16 cellular contexts compared by ENCODE assay signal in genomic region chr1:206735553-206736031, GRCh38. TPM values are rescaled to one million over a fixed set of nuclear protein-coding genes. Genes with fewer than 3 reads are reported as not detected.
DNase-seq lines count a peak whose midpoint lies in the region; ATAC-seq and TF ChIP-seq lines count a peak whose summit lies in the region.
"Had no signal": no experiment of that assay in that cellular context is flagged by ENCODE, and none has a peak within 500 bp of the region (broad histone marks: within the 10 kb centered on the region; RNA-seq: fewer than 3 reads in every experiment).

No MANE protein-coding gene starts in this region.

- DNase-seq in SK-N-SH (no peak), OCI-M1 (lab: John Stamatoyannopoulos, UW) (peak; percentile 83), ecto neural progenitor cell (ENCODE audit: low spot score) (peak; percentile 22), osteoblast (ENCODE audit: insufficient read length, low spot score, missing footprints) (peak; percentile 95), type B pancreatic cell (ENCODE audit: extremely low spot score, unreplicated experiment) (no peak), uterus (no peak)
- DNase-seq: HFFc6, NCI-H1436 treated with DMSO at 0.1 percent for 48 hours, NCI-H524 treated with DMSO at 0.1 percent for 48 hours had no signal

- H3K79me2 ChIP-seq in SK-N-SH (ENCODE audit: insufficient read depth) (no peaks in the 10 kb centered on the region), osteoblast (ENCODE audit: insufficient read depth, low read length) (peaks cover 2% of the 10 kb centered on the region)

- POLR2A ChIA-PET in SK-N-SH (lab: Yijun Ruan, JAX) = no interaction called here

- H3K4me1 ChIP-seq in SK-N-SH (ENCODE audit: control insufficient read depth in 1 of 2, insufficient read depth in 2 of 2, low read depth in 1 of 2, low read length in 1 of 2) (peaks cover 0 to 2% of the 10 kb centered on the region in 2 experiments; a peak in 1 of 4 replicates), osteoblast (ENCODE audit: insufficient read depth, low read length) (peaks cover 14% of the 10 kb centered on the region), uterus (no peaks in the 10 kb centered on the region)

- ATAC-seq in SK-N-SH treated with all-trans-retinoic acid at 6 μM for 48 hours = no peak
- no peak for ATAC-seq in GM21786 (IDR thresholded peaks at IDR 0.05; ENCODE audit: unreplicated experiment)
- ATAC-seq: esophagus mucosa had no signal

- H3K27ac ChIP-seq in SK-N-SH (ENCODE audit: low read depth in 2 of 2, low read length in 1 of 2) (no peak overlapping the region), osteoblast (ENCODE audit: low read depth, low read length) (peak overlapping the region; percentile 17), uterus (no peak overlapping the region)
- H3K27ac ChIP-seq: 22Rv1 had no signal

- TF ChIP-seq CTCF in SK-N-SH (IDR thresholded peaks at IDR 0.05) (no peak), osteoblast (IDR thresholded peaks at IDR 0.05; ENCODE audit: extremely low read depth, low read depth, low read length) (no peak), type B pancreatic cell (conservative IDR thresholded peaks at IDR 0.05) (no peak), uterus (IDR thresholded peaks at IDR 0.05) (no peak)

- TF ChIP-seq POLR2A in uterus (IDR thresholded peaks at IDR 0.05) = no peak

- CTCF ChIA-PET in SK-N-SH (lab: Yijun Ruan, JAX) = interaction anchor here (0.7 to 16.7 kb wide), 31 partner anchors 9 to 293 kb away, joined by 3 to 380 read pairs (median 5); partner anchors contain the start of genes IL10, IL20 and IL24

- H3K36me3 Mint-ChIP-seq in type B pancreatic cell = peaks cover 7% of the 10 kb centered on the region

- no peak overlapping the region for H3K9ac ChIP-seq in SK-N-SH

- H2AFZ ChIP-seq in SK-N-SH (ENCODE audit: low read depth) (no peak overlapping the region), osteoblast (ENCODE audit: low read length) (no peak overlapping the region)

- intact Hi-C loops in uterus (cut with DNase I; ENCODE audit: low total_unique reads) = loop anchor here (5.0 kb wide), 1 partner anchor 177 kb away; no protein-coding TSS in a partner anchor

- H3K27me3 ChIP-seq in SK-N-SH (ENCODE audit: insufficient read depth) = no peaks in the 10 kb centered on the region
- H3K27me3 ChIP-seq in osteoblast (ENCODE audit: insufficient read depth, low read length) = no peaks in the 10 kb centered on the region
- no peaks in the 10 kb centered on the region for H3K27me3 ChIP-seq in uterus

- H3K9me2 ChIP-seq in SK-N-SH = no peaks in the 10 kb centered on the region

- peaks cover 14% of the 10 kb centered on the region for H3K4me1 Mint-ChIP-seq in type B pancreatic cell (ENCODE audit: unreplicated experiment)

- H3K36me3 ChIP-seq in SK-N-SH (replicated peaks in 1 of 2; ENCODE audit: control insufficient read depth in 1 of 2, insufficient read depth in 2 of 2, low read length in 1 of 2) (peaks cover 11 to 35% of the 10 kb centered on the region in 2 experiments), osteoblast (ENCODE audit: insufficient read depth, low read length) (peaks cover 49% of the 10 kb centered on the region), uterus (no peaks in the 10 kb centered on the region)

- H3F3A ChIP-seq in SK-N-SH (replicated peaks; ENCODE audit: insufficient read depth) = no peaks in the 10 kb centered on the region

- no peaks in the 10 kb centered on the region for H3K9me3 Mint-ChIP-seq in type B pancreatic cell
- H3K9me3 Mint-ChIP-seq: HFFc6 had no signal

- no peak overlapping the region for H3K4me3 Mint-ChIP-seq in type B pancreatic cell
- H3K4me3 Mint-ChIP-seq: HFFc6 had no signal

- H3K4me2 ChIP-seq in SK-N-SH (no peak overlapping the region), osteoblast (ENCODE audit: insufficient read depth, low read length) (no peak overlapping the region)

- WGBS in SK-N-SH (ENCODE audit: low lambda C conversion rate) = 95% methylated on average over 5 of the region's 5 CpGs

- TF ChIP-seq RAD21 in SK-N-SH (IDR thresholded peaks at IDR 0.05; ENCODE audit: low read length) = no peak

- no peak overlapping the region for H3K4me3 ChIP-seq in SK-N-SH (ENCODE audit: low read depth in 2 of 2, low read length in 1 of 2)
- H3K4me3 ChIP-seq in osteoblast (ENCODE audit: insufficient read depth, low read length) = no peak overlapping the region
- H3K4me3 ChIP-seq in uterus = no peak overlapping the region

- H3K9me3 ChIP-seq in SK-N-SH (no peaks in the 10 kb centered on the region), osteoblast (ENCODE audit: low read depth, low read length) (no peaks in the 10 kb centered on the region), uterus (no peaks in the 10 kb centered on the region)

- H3K27ac Mint-ChIP-seq in type B pancreatic cell = no peak overlapping the region

- H3K27me3 Mint-ChIP-seq in type B pancreatic cell = no peaks in the 10 kb centered on the region

- no peak for TF ChIP-seq EP300 in SK-N-SH (IDR thresholded peaks at IDR 0.05; ENCODE audit: borderline replicate concordance in 1 of 2, low read depth in 1 of 2, low read length in 1 of 2)

- peaks cover 5% of the 10 kb centered on the region; the same call in 1 of the 2 replicates for H4K20me1 ChIP-seq in SK-N-SH (ENCODE audit: insufficient read depth)
- H4K20me1 ChIP-seq in osteoblast (ENCODE audit: insufficient read depth, low read length) = peaks cover 50% of the 10 kb centered on the region

TF ChIP-seq in SK-N-SH, 30 proteins besides CTCF, POLR2A, EP300 and RAD21:
- TF ChIP-seq SIN3A (IDR thresholded peaks at IDR 0.05; ENCODE audit: borderline replicate concordance, low read depth, low read length) (no peak), NFIC (IDR thresholded peaks at IDR 0.05; ENCODE audit: borderline replicate concordance) (peak; percentile 48; the same call in 1 of the 2 replicates)

TF ChIP-seq in SK-N-SH treated with all-trans-retinoic acid at 6 μM for 48 hours, 23 proteins besides CTCF, POLR2A, EP300 and RAD21 (continues in another document):
- TF ChIP-seq, protein P1, sequence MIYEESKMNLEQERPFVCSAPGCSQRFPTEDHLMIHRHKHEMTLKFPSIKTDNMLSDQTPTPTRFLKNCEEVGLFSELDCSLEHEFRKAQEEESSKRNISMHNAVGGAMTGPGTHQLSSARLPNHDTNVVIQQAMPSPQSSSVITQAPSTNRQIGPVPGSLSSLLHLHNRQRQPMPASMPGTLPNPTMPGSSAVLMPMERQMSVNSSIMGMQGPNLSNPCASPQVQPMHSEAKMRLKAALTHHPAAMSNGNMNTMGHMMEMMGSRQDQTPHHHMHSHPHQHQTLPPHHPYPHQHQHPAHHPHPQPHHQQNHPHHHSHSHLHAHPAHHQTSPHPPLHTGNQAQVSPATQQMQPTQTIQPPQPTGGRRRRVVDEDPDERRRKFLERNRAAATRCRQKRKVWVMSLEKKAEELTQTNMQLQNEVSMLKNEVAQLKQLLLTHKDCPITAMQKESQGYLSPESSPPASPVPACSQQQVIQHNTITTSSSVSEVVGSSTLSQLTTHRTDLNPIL (CRISPR knock-in tag; IDR thresholded peaks at IDR 0.05; ENCODE audit: low read depth) = no peak
- no peak for TF ChIP-seq ARNTL (CRISPR knock-in tag; IDR thresholded peaks at IDR 0.05; ENCODE audit: borderline replicate concordance, low read depth)
- TF ChIP-seq ZFP3 (CRISPR knock-in tag; IDR thresholded peaks at IDR 0.05) = no peak
- no peak for TF ChIP-seq PATZ1 (CRISPR knock-in tag; IDR thresholded peaks at IDR 0.05; ENCODE audit: borderline replicate concordance)
- TF ChIP-seq OSR1 (CRISPR knock-in tag; IDR thresholded peaks at IDR 0.05) = no peak
- TF ChIP-seq ZNF70 (CRISPR knock-in tag; IDR thresholded peaks at IDR 0.05) = no peak

RNA-seq across cellular contexts. Expression of gene IL19, which starts 35.0 kb away (rescaled TPM):
- polyA plus RNA-seq in SK-N-SH (2012; rRNA removed) = not detected in 2 replicates
- not detected in 2 replicates for polyA plus RNA-seq in SK-N-SH (2012; cell fraction: cytosol; rRNA removed)
- 0.07 TPM in 1 of 2 replicates, not detected in the other for polyA plus RNA-seq in SK-N-SH (2012; cell fraction: nucleus; rRNA removed)
- total RNA-seq in osteoblast = not detected in 2 replicates
- not detected in 2 replicates for total RNA-seq in type B pancreatic cell (ENCODE audit: low replicate concordance)
- under 1 TPM in 1 of 4 donors, not detected in 3; 0.76 TPM for total RNA-seq in uterus
- total RNA-seq: bronchial epithelial cell, HFFc6, mesenteric fat pad, temporal lobe had no signal

RNA-seq across cellular contexts. Expression of gene IL10, which starts 36.7 kb away (rescaled TPM):
- not detected in 2 replicates for polyA plus RNA-seq in SK-N-SH (2012; rRNA removed)
- not detected in 2 replicates for polyA plus RNA-seq in SK-N-SH (2012; cell fraction: cytosol; rRNA removed)
- not detected in 2 replicates for polyA plus RNA-seq in SK-N-SH (2012; cell fraction: nucleus; rRNA removed)
- total RNA-seq in osteoblast (not detected in 2 replicates), type B pancreatic cell (ENCODE audit: low replicate concordance) (not detected in 2 replicates), uterus (1 to 10 TPM in 1 of 4 donors, under 1 TPM in 1, not detected in 2; 0.55 to 3.2 TPM)
- total RNA-seq: bronchial epithelial cell, HFFc6, temporal lobe had no signal

RNA-seq across cellular contexts. Expression of gene MAPKAPK2, which starts 50.9 kb away (rescaled TPM):
- 45.9 and 46.8 TPM in 2 replicates for polyA plus RNA-seq in SK-N-SH (2012; rRNA removed)
- 34.8 and 47.6 TPM in 2 replicates for polyA plus RNA-seq in SK-N-SH (2012; cell fraction: cytosol; rRNA removed)
- polyA plus RNA-seq in SK-N-SH (2012; cell fraction: nucleus; rRNA removed) = 75.5 and 84.1 TPM in 2 replicates
- total RNA-seq in osteoblast (38.0 and 40.1 TPM in 2 replicates), type B pancreatic cell (ENCODE audit: low replicate concordance) (62.3 and 63.1 TPM in 2 replicates), uterus (10 to 100 TPM; 17.1 to 89.2 (median 27.4) TPM)

Comparison
In these comparisons a context has a peak if more than half of its experiments do, and no peak if none do; other contexts are left out.
1. DNase-seq: peak in OCI-M1 (single experiment), ecto neural progenitor cell (single experiment) and osteoblast (single experiment); none in SK-N-SH (single experiment), type B pancreatic cell (single experiment) and uterus (0 of 2).